In genomic region chr20:50120935-50121693, GRCh38 we compare ENCODE assay signal across 8 cellular contexts. TPM values are rescaled to one million over a fixed set of nuclear protein-coding genes. Genes with fewer than 3 reads are reported as not detected.
A peak's percentile ranks its signal among the peaks of the same experiment; 100 is the strongest.
DNase-seq lines count a peak whose midpoint lies in the region; ATAC-seq and TF ChIP-seq lines count a peak whose summit lies in the region.

No MANE protein-coding gene starts in this region.

- peak overlapping the region in 3 of 10 donors; percentile 40 to 70 (median 44) for H3K27ac Mint-ChIP-seq in naive thymus-derived CD8-positive, alpha-beta T cell

- DNase-seq in COLO668 (lab: John Stamatoyannopoulos, UW; ENCODE audit: unreplicated experiment) (peak; percentile 76), NOMO-1 (lab: John Stamatoyannopoulos, UW; ENCODE audit: unreplicated experiment in 2 of 2) (peak; percentile 38 to 52), erythroblast (lab: John Stamatoyannopoulos, UW) (peak; percentile 71 to 79), superior temporal gyrus (ENCODE audit: extremely low spot score) (peak; percentile 84)
- peak; percentile 63 for DNase-seq in activated CD8-positive, alpha-beta memory T cell treated with anti-CD3 and anti-CD28 coated beads, Interleukin-2, amount 50 U/mL, for 4 hours
- peak; percentile 46 to 83 (median 62) for DNase-seq in naive thymus-derived CD8-positive, alpha-beta T cell

- no peaks in the 10 kb centered on the region for H3K9me3 Mint-ChIP-seq in naive thymus-derived CD8-positive, alpha-beta T cell

- H3K4me1 Mint-ChIP-seq in naive thymus-derived CD8-positive, alpha-beta T cell, result peaks cover 4 to 13% (median 9%) of the 10 kb centered on the region in 4 donors

- H3K36me3 Mint-ChIP-seq in naive thymus-derived CD8-positive, alpha-beta T cell, result peaks cover 0 to 29% (median 5%) of the 10 kb centered on the region in 3 donors

- POLR2A ChIA-PET in naive thymus-derived CD8-positive, alpha-beta T cell (lab: Charles Lee), result interaction anchor here (0.6 to 3.5 kb wide), 7 partner anchors 27 to 1422 kb away, joined by 3 to 27 read pairs (median 8); partner anchors contain the start of gene PEDS1

- ATAC-seq in HG03354 (IDR thresholded peaks at IDR 0.05; ENCODE audit: poor library complexity, severe bottlenecking, unreplicated experiment), result peak; percentile 58
- peak; percentile 74 to 85 for ATAC-seq in naive thymus-derived CD8-positive, alpha-beta T cell
- no peak for ATAC-seq in HG03439 (IDR thresholded peaks at IDR 0.05; ENCODE audit: unreplicated experiment)

- no peak overlapping the region for H3K4me3 Mint-ChIP-seq in naive thymus-derived CD8-positive, alpha-beta T cell

- no peak for TF ChIP-seq POLR2A in erythroblast (IDR thresholded peaks at IDR 0.05; ENCODE audit: low read length)

- no peaks in the 10 kb centered on the region for H3K27me3 Mint-ChIP-seq in naive thymus-derived CD8-positive, alpha-beta T cell

RNA-seq across cellular contexts. Expression of gene UBE2V1, which starts 8.2 kb away (rescaled TPM):
- 100 to 1,000 TPM; 154 to 165 TPM for total RNA-seq in naive thymus-derived CD8-positive, alpha-beta T cell
- polyA plus RNA-seq in naive thymus-derived CD8-positive, alpha-beta T cell, result 100 to 1,000 TPM; 141 to 155 (median 148) TPM

RNA-seq across cellular contexts. Expression of gene PEDS1, which starts 32.4 kb away (rescaled TPM):
- total RNA-seq in naive thymus-derived CD8-positive, alpha-beta T cell, result 10 to 100 TPM; 15.8 to 17.1 TPM
- polyA plus RNA-seq in naive thymus-derived CD8-positive, alpha-beta T cell, result 10 to 100 TPM; 13.0 to 30.2 (median 14.4) TPM
